Comparison of ENCODE assay signal across 1 cellular context in genomic region chr4:86413431-86413830, GRCh38.
A peak's percentile ranks its signal among the peaks of the same experiment; 100 is the strongest.
TF ChIP-seq lines count a peak whose summit lies in the region.

No MANE protein-coding gene starts in this region.

TF ChIP-seq in H1, 55 proteins besides CTCF, POLR2A, EP300 and RAD21:
- TF ChIP-seq MAX (IDR thresholded peaks at IDR 0.05): peak; percentile 15; the same call in 1 of the 2 replicates
